14 cellular contexts compared by ENCODE assay signal in genomic region chr21:36735201-36735515, GRCh38. TPM values are rescaled to one million over a fixed set of nuclear protein-coding genes. Genes with fewer than 3 reads are reported as not detected.
DNase-seq lines count a peak whose midpoint lies in the region; ATAC-seq and TF ChIP-seq lines count a peak whose summit lies in the region.
"Had no signal": no experiment of that assay in that cellular context is flagged by ENCODE, and none has a peak within 500 bp of the region (broad histone marks: within the 10 kb centered on the region; RNA-seq: fewer than 3 reads in every experiment).

No MANE protein-coding gene starts in this region.

- TF ChIP-seq CTCF in glutamatergic neuron (IDR thresholded peaks at IDR 0.05; ENCODE audit: partially characterized antibody, unreplicated experiment), result no peak
- no peak for TF ChIP-seq CTCF in spleen (IDR thresholded peaks at IDR 0.05 in 8 of 11, conservative IDR thresholded peaks at IDR 0.05 in 3 of 11)

- H3K9me3 Mint-ChIP-seq in stimulated activated naive CD8-positive, alpha-beta T cell treated with anti-CD3 and anti-CD28 coated beads, Interleukin-15, Interleukin-2, amounts not matched to agents 100 ng/mL and 50 ng/mL, for 24 hours, result no peaks in the 10 kb centered on the region
- H3K9me3 Mint-ChIP-seq in stimulated activated naive CD8-positive, alpha-beta T cell treated with anti-CD3 and anti-CD28 coated beads, Interleukin-15, amount 100 ng/mL, for 72 hours, result peaks cover 0 to 13% of the 10 kb centered on the region in 2 donors
- peaks cover 6% of the 10 kb centered on the region for H3K9me3 Mint-ChIP-seq in glutamatergic neuron (ENCODE audit: unreplicated experiment)

- H3K27ac ChIP-seq in spleen, result no peak overlapping the region
- H3K27ac ChIP-seq: BLaER1 had no signal

- H3K27ac Mint-ChIP-seq in stimulated activated naive CD8-positive, alpha-beta T cell treated with anti-CD3 and anti-CD28 coated beads, Interleukin-15, Interleukin-2, amounts not matched to agents 100 ng/mL and 50 ng/mL, for 24 hours, result peak overlapping the region; percentile 70
- peak overlapping the region in 1 of 2 donors; percentile 65 for H3K27ac Mint-ChIP-seq in stimulated activated naive CD8-positive, alpha-beta T cell treated with anti-CD3 and anti-CD28 coated beads, Interleukin-15, amount 100 ng/mL, for 72 hours
- H3K27ac Mint-ChIP-seq in glutamatergic neuron (ENCODE audit: unreplicated experiment), result peak overlapping the region; percentile 38
- H3K27ac Mint-ChIP-seq: CD8-positive, alpha-beta memory T cell had no signal

- ATAC-seq in stimulated activated naive CD8-positive, alpha-beta T cell treated with anti-CD3 and anti-CD28 coated beads, Interleukin-15, amount 100 ng/mL, for 72 hours, result no peak
- ATAC-seq in GM18909 (IDR thresholded peaks at IDR 0.05; ENCODE audit: poor library complexity, unreplicated experiment) (no peak), HG02798 (IDR thresholded peaks at IDR 0.05; ENCODE audit: poor library complexity, unreplicated experiment) (no peak)

- H3K27me3 Mint-ChIP-seq in stimulated activated naive CD8-positive, alpha-beta T cell treated with anti-CD3 and anti-CD28 coated beads, Interleukin-15, Interleukin-2, amounts not matched to agents 100 ng/mL and 50 ng/mL, for 24 hours, result peaks cover 4% of the 10 kb centered on the region
- peaks cover 50% of the 10 kb centered on the region for H3K27me3 Mint-ChIP-seq in stimulated activated naive CD8-positive, alpha-beta T cell treated with anti-CD3 and anti-CD28 coated beads, Interleukin-15, amount 100 ng/mL, for 72 hours
- peaks cover 16% of the 10 kb centered on the region for H3K27me3 Mint-ChIP-seq in glutamatergic neuron (ENCODE audit: unreplicated experiment)

- H3K36me3 Mint-ChIP-seq in stimulated activated naive CD8-positive, alpha-beta T cell treated with anti-CD3 and anti-CD28 coated beads, Interleukin-15, Interleukin-2, amounts not matched to agents 100 ng/mL and 50 ng/mL, for 24 hours (ENCODE audit: low read depth), result no peaks in the 10 kb centered on the region
- peaks cover 13% of the 10 kb centered on the region for H3K36me3 Mint-ChIP-seq in glutamatergic neuron (ENCODE audit: unreplicated experiment)
- H3K36me3 Mint-ChIP-seq: CD8-positive, alpha-beta memory T cell had no signal

- no peak overlapping the region for H3K4me3 ChIP-seq in spleen
- H3K4me3 ChIP-seq: BLaER1 had no signal

- WGBS in spleen, 5 donors, result 62 to 94% (median 84%) methylated on average over 3 to 4 of the region's 4 CpGs

- no peak for DNase-seq in stimulated activated naive CD8-positive, alpha-beta T cell treated with anti-CD3 and anti-CD28 coated beads, Interleukin-15, amount 100 ng/mL, for 72 hours
- DNase-seq in glutamatergic neuron (no peak), spleen (peak; percentile 51), SHP77 (lab: John Stamatoyannopoulos, UW) (no peak)
- DNase-seq: 8988T; AML-193; CD8-positive, alpha-beta memory T cell; DMS53; GF-D8; HCEC 1CT had no signal

- TF ChIP-seq POLR2A in spleen (IDR thresholded peaks at IDR 0.05), result no peak

- no peaks in the 10 kb centered on the region for H3K4me1 Mint-ChIP-seq in stimulated activated naive CD8-positive, alpha-beta T cell treated with anti-CD3 and anti-CD28 coated beads, Interleukin-15, Interleukin-2, amounts not matched to agents 100 ng/mL and 50 ng/mL, for 24 hours (ENCODE audit: low read depth)
- H3K4me1 Mint-ChIP-seq in stimulated activated naive CD8-positive, alpha-beta T cell treated with anti-CD3 and anti-CD28 coated beads, Interleukin-15, amount 100 ng/mL, for 72 hours, result no peaks in the 10 kb centered on the region
- peaks cover 8% of the 10 kb centered on the region for H3K4me1 Mint-ChIP-seq in glutamatergic neuron (ENCODE audit: low read depth, unreplicated experiment)
- H3K4me1 Mint-ChIP-seq: CD8-positive, alpha-beta memory T cell had no signal

- H3K4me3 Mint-ChIP-seq in stimulated activated naive CD8-positive, alpha-beta T cell treated with anti-CD3 and anti-CD28 coated beads, Interleukin-15, Interleukin-2, amounts not matched to agents 100 ng/mL and 50 ng/mL, for 24 hours, result no peak overlapping the region
- no peak overlapping the region for H3K4me3 Mint-ChIP-seq in stimulated activated naive CD8-positive, alpha-beta T cell treated with anti-CD3 and anti-CD28 coated beads, Interleukin-15, amount 100 ng/mL, for 72 hours
- no peak overlapping the region for H3K4me3 Mint-ChIP-seq in glutamatergic neuron (ENCODE audit: unreplicated experiment)

- peaks cover 0 to 73% (median 0%) of the 10 kb centered on the region in 7 donors for H3K27me3 ChIP-seq in spleen (replicated peaks in 1 of 7)
- H3K27me3 ChIP-seq: BLaER1 had no signal

- intact Hi-C loops in spleen (cut with DNase I; ENCODE audit: low total_unique reads), result no loop called here

- H3K4me1 ChIP-seq in spleen, result no peaks in the 10 kb centered on the region
- H3K4me1 ChIP-seq: BLaER1 had no signal

- peaks cover 0 to 8% (median 0%) of the 10 kb centered on the region in 8 donors for H3K9me3 ChIP-seq in spleen
- H3K9me3 ChIP-seq: BLaER1 had no signal

- no peaks in the 10 kb centered on the region for H3K36me3 ChIP-seq in spleen
- H3K36me3 ChIP-seq: BLaER1 had no signal

RNA-seq across cellular contexts. Expression of gene SIM2, which starts 36.2 kb away (rescaled TPM):
- total RNA-seq in glutamatergic neuron (ENCODE audit: unreplicated experiment), result 4.8 TPM
- not detected for total RNA-seq in spleen
- not detected for polyA plus RNA-seq in spleen
- total RNA-seq: CD8-positive, alpha-beta memory T cell had no signal
